1 cellular context compared by ENCODE assay signal in genomic region chr20:47677314-47678129, GRCh38.
TF ChIP-seq lines count a peak whose summit lies in the region.

No MANE protein-coding gene starts in this region.

TF ChIP-seq in HEK293, 187 proteins besides CTCF, POLR2A, EP300 and RAD21 (continued from another document and continues in another):
- TF ChIP-seq, protein P1, sequence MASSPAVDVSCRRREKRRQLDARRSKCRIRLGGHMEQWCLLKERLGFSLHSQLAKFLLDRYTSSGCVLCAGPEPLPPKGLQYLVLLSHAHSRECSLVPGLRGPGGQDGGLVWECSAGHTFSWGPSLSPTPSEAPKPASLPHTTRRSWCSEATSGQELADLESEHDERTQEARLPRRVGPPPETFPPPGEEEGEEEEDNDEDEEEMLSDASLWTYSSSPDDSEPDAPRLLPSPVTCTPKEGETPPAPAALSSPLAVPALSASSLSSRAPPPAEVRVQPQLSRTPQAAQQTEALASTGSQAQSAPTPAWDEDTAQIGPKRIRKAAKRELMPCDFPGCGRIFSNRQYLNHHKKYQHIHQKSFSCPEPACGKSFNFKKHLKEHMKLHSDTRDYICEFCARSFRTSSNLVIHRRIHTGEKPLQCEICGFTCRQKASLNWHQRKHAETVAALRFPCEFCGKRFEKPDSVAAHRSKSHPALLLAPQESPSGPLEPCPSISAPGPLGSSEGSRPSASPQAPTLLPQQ (tag by site-specific recombination; IDR thresholded peaks at IDR 0.05): no peak
- TF ChIP-seq SP2 (tag by site-specific recombination; IDR thresholded peaks at IDR 0.05): no peak
- no peak for TF ChIP-seq ZBTB48 (tag by site-specific recombination; IDR thresholded peaks at IDR 0.05)
- no peak for TF ChIP-seq ELK4 (IDR thresholded peaks at IDR 0.05; ENCODE audit: borderline replicate concordance, low read depth, low read length)
- TF ChIP-seq TSHZ1 (tag by site-specific recombination; IDR thresholded peaks at IDR 0.05; ENCODE audit: borderline replicate concordance): no peak
- no peak for TF ChIP-seq ZNF585B (tag by site-specific recombination; IDR thresholded peaks at IDR 0.05)
- TF ChIP-seq ZNF747 (tag by site-specific recombination; IDR thresholded peaks at IDR 0.05): no peak
- peak; percentile 63 for TF ChIP-seq ZFHX2 (tag by site-specific recombination; conservative IDR thresholded peaks at IDR 0.05)
- TF ChIP-seq ZNF2 (tag by site-specific recombination; IDR thresholded peaks at IDR 0.05): peak; percentile 83; the same call in 1 of the 2 replicates
- TF ChIP-seq ZSCAN16 (tag by site-specific recombination; IDR thresholded peaks at IDR 0.05): no peak
- no peak for TF ChIP-seq ZNF660 (tag by site-specific recombination; IDR thresholded peaks at IDR 0.05)
- no peak for TF ChIP-seq ZSCAN23 (tag by site-specific recombination; IDR thresholded peaks at IDR 0.05)
- TF ChIP-seq HOXD13 (CRISPR knock-in tag; IDR thresholded peaks at IDR 0.05; ENCODE audit: borderline replicate concordance): no peak
- no peak for TF ChIP-seq BCL11A (tag by site-specific recombination; IDR thresholded peaks at IDR 0.05; ENCODE audit: low read depth)
- TF ChIP-seq, protein P2, sequence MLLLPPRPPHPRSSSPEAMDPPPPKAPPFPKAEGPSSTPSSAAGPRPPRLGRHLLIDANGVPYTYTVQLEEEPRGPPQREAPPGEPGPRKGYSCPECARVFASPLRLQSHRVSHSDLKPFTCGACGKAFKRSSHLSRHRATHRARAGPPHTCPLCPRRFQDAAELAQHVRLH (tag by site-specific recombination; IDR thresholded peaks at IDR 0.05): no peak
- TF ChIP-seq, protein P3, sequence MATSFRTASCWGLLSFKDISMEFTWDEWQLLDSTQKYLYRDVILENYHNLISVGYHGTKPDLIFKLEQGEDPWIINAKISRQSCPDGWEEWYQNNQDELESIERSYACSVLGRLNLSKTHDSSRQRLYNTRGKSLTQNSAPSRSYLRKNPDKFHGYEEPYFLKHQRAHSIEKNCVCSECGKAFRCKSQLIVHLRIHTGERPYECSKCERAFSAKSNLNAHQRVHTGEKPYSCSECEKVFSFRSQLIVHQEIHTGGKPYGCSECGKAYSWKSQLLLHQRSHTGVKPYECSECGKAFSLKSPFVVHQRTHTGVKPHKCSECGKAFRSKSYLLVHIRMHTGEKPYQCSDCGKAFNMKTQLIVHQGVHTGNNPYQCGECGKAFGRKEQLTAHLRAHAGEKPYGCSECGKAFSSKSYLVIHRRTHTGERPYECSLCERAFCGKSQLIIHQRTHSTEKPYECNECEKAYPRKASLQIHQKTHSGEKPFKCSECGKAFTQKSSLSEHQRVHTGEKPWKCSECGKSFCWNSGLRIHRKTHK (tag by site-specific recombination; IDR thresholded peaks at IDR 0.05): no peak
- TF ChIP-seq, protein P4, sequence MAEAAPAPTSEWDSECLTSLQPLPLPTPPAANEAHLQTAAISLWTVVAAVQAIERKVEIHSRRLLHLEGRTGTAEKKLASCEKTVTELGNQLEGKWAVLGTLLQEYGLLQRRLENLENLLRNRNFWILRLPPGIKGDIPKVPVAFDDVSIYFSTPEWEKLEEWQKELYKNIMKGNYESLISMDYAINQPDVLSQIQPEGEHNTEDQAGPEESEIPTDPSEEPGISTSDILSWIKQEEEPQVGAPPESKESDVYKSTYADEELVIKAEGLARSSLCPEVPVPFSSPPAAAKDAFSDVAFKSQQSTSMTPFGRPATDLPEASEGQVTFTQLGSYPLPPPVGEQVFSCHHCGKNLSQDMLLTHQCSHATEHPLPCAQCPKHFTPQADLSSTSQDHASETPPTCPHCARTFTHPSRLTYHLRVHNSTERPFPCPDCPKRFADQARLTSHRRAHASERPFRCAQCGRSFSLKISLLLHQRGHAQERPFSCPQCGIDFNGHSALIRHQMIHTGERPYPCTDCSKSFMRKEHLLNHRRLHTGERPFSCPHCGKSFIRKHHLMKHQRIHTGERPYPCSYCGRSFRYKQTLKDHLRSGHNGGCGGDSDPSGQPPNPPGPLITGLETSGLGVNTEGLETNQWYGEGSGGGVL (tag by site-specific recombination; IDR thresholded peaks at IDR 0.05): no peak
- no peak for TF ChIP-seq BCL6B (tag by site-specific recombination; IDR thresholded peaks at IDR 0.05)
- TF ChIP-seq PRDM4 (tag by site-specific recombination; IDR thresholded peaks at IDR 0.05): no peak
- no peak for TF ChIP-seq KLF9 (tag by site-specific recombination; IDR thresholded peaks at IDR 0.05; ENCODE audit: low read depth)
- no peak for TF ChIP-seq ZNF514 (tag by site-specific recombination; IDR thresholded peaks at IDR 0.05)
- TF ChIP-seq ZNF211 (tag by site-specific recombination; IDR thresholded peaks at IDR 0.05; ENCODE audit: low read depth): no peak
- TF ChIP-seq, protein P5, sequence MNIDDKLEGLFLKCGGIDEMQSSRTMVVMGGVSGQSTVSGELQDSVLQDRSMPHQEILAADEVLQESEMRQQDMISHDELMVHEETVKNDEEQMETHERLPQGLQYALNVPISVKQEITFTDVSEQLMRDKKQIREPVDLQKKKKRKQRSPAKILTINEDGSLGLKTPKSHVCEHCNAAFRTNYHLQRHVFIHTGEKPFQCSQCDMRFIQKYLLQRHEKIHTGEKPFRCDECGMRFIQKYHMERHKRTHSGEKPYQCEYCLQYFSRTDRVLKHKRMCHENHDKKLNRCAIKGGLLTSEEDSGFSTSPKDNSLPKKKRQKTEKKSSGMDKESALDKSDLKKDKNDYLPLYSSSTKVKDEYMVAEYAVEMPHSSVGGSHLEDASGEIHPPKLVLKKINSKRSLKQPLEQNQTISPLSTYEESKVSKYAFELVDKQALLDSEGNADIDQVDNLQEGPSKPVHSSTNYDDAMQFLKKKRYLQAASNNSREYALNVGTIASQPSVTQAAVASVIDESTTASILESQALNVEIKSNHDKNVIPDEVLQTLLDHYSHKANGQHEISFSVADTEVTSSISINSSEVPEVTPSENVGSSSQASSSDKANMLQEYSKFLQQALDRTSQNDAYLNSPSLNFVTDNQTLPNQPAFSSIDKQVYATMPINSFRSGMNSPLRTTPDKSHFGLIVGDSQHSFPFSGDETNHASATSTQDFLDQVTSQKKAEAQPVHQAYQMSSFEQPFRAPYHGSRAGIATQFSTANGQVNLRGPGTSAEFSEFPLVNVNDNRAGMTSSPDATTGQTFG (tag by site-specific recombination; IDR thresholded peaks at IDR 0.05; ENCODE audit: borderline replicate concordance): no peak
- no peak for TF ChIP-seq ZFP37 (tag by site-specific recombination; IDR thresholded peaks at IDR 0.05)
- no peak for TF ChIP-seq KLF8 (tag by site-specific recombination; IDR thresholded peaks at IDR 0.05)
- TF ChIP-seq ZNF23 (tag by site-specific recombination; IDR thresholded peaks at IDR 0.05; ENCODE audit: borderline replicate concordance): no peak
- no peak for TF ChIP-seq ZNF501 (tag by site-specific recombination; IDR thresholded peaks at IDR 0.05)
- peak; percentile 48; the same call in 1 of the 2 replicates for TF ChIP-seq SCRT1 (tag by site-specific recombination; IDR thresholded peaks at IDR 0.05; ENCODE audit: borderline replicate concordance)
- no peak for TF ChIP-seq ZNF561 (tag by site-specific recombination; IDR thresholded peaks at IDR 0.05; ENCODE audit: borderline replicate concordance)
- no peak for TF ChIP-seq ZNF626 (tag by site-specific recombination; IDR thresholded peaks at IDR 0.05)
- TF ChIP-seq ZNF426 (tag by site-specific recombination; IDR thresholded peaks at IDR 0.05): 0 out of 2 replicates have a peak, but pooled peaks have one; percentile 2
- no peak for TF ChIP-seq PRDM10 (tag by site-specific recombination; IDR thresholded peaks at IDR 0.05)
- no peak for TF ChIP-seq ZNF791 (tag by site-specific recombination; IDR thresholded peaks at IDR 0.05)
- no peak for TF ChIP-seq ZNF549 (tag by site-specific recombination; IDR thresholded peaks at IDR 0.05)
- TF ChIP-seq ZNF274 (IDR thresholded peaks at IDR 0.05; ENCODE audit: low read length): no peak
- no peak for TF ChIP-seq ZNF274 (tag by site-specific recombination; IDR thresholded peaks at IDR 0.05; ENCODE audit: borderline replicate concordance)
- no peak for TF ChIP-seq ZBTB7A (tag by site-specific recombination; IDR thresholded peaks at IDR 0.05; ENCODE audit: low read depth)
- no peak for TF ChIP-seq ZNF843 (tag by site-specific recombination; IDR thresholded peaks at IDR 0.05)
- no peak for TF ChIP-seq ZNF184 (tag by site-specific recombination; IDR thresholded peaks at IDR 0.05)
- TF ChIP-seq ZNF768 (tag by site-specific recombination; IDR thresholded peaks at IDR 0.05): no peak
